ENCODE assay signal across 10 cellular contexts in the genomic region with DNA sequence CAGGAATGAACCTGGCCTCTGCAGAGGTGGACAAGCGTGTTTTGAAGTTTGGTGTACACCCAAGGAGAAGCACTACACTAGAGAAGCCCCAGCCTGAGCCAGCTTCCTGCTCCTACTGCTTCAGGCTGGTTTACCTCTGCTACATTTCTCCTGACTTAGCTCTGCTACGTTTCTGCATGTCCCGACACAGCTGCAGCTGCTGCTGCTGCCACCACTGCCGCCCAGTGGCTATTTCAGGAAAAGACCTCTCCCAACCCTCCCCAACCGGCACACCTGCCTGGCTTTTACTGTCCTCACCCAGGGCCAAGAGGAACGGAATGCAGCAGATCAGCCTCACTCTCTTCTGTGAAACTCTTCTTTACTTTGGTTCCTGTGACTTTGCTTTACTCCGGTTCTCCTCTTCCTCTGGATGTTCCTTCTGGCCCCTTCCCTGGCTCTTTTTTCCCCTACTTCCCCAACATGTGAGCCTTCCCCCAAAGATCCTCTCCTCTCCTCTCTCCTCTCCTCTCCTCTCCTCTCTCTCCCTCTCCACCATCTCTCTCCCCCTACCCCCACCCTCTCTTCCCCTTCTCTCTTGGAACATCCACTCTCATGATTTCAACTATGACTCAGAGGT. TPM values are rescaled to one million over a fixed set of nuclear protein-coding genes. Genes with fewer than 3 reads are reported as not detected.
DNase-seq lines count a peak whose midpoint lies in the region; ATAC-seq lines count a peak whose summit lies in the region.
"Had no signal": no experiment of that assay in that cellular context is flagged by ENCODE, and none has a peak within 500 bp of the region (broad histone marks: within the 10 kb centered on the region; RNA-seq: fewer than 3 reads in every experiment).

No MANE protein-coding gene starts in this region.

- DNase-seq in NCI-H1417 (lab: John Stamatoyannopoulos, UW) = peak in 2 of 3 experiments; percentile 19 to 39
- DNase-seq in NCI-H1417 treated with DMSO at 0.1 percent for 48 hours (lab: John Stamatoyannopoulos, UW) = no peak
- peak; percentile 40 to 73 for DNase-seq in NCI-H526 (lab: John Stamatoyannopoulos, UW)
- DNase-seq in activated naive CD4-positive, alpha-beta T cell treated with anti-CD3 and anti-CD28 coated beads, Interleukin-2, amount 50 U/mL, for 72 hours (ENCODE audit: low spot score in 2 of 2) = peak in 1 of 2 donors; percentile 42
- DNase-seq in iPS DF 4.7 (ENCODE audit: extremely low read depth, low spot score) = peak; percentile 36
- peak; percentile 56 for DNase-seq in stimulated activated CD8-positive, alpha-beta memory T cell treated with anti-CD3 and anti-CD28 coated beads, Interleukin-4, amount 100 ng/mL, for 48 hours

- no peaks in the 10 kb centered on the region for H3K9me3 Mint-ChIP-seq in activated naive CD4-positive, alpha-beta T cell treated with anti-CD3 and anti-CD28 coated beads, Interleukin-2, amount 50 U/mL, for 72 hours

- H3K27ac Mint-ChIP-seq in activated naive CD4-positive, alpha-beta T cell treated with anti-CD3 and anti-CD28 coated beads, Interleukin-2, amount 50 U/mL, for 72 hours = no peak overlapping the region

- H3K36me3 Mint-ChIP-seq in activated naive CD4-positive, alpha-beta T cell treated with anti-CD3 and anti-CD28 coated beads, Interleukin-2, amount 50 U/mL, for 72 hours = peaks cover 0 to 7% of the 10 kb centered on the region in 2 donors

- ATAC-seq in HG02759 (IDR thresholded peaks at IDR 0.05; ENCODE audit: unreplicated experiment) = peak; percentile 52
- peak; percentile 72 to 79 for ATAC-seq in activated naive CD4-positive, alpha-beta T cell treated with anti-CD3 and anti-CD28 coated beads, Interleukin-2, amount 50 U/mL, for 72 hours
- no peak for ATAC-seq in HG02938 (IDR thresholded peaks at IDR 0.05; ENCODE audit: unreplicated experiment)

RNA-seq across cellular contexts. Expression of a gene that starts 3.1 kb away (rescaled TPM):
- total RNA-seq in activated naive CD4-positive, alpha-beta T cell treated with anti-CD3 and anti-CD28 coated beads, Interleukin-2, amount 50 U/mL, for 72 hours = under 1 TPM; 0.14 to 0.31 TPM
- total RNA-seq: skeletal muscle tissue had no signal

RNA-seq across cellular contexts. Expression of a gene that starts 5.1 kb away (rescaled TPM):
- total RNA-seq in activated naive CD4-positive, alpha-beta T cell treated with anti-CD3 and anti-CD28 coated beads, Interleukin-2, amount 50 U/mL, for 72 hours = not detected
- total RNA-seq: activated CD8-positive, alpha-beta memory T cell treated with anti-CD3 and anti-CD28 coated beads for 36 hours; skeletal muscle tissue had no signal

RNA-seq across cellular contexts. Expression of a gene that starts 18.9 kb away (rescaled TPM):
- total RNA-seq in activated naive CD4-positive, alpha-beta T cell treated with anti-CD3 and anti-CD28 coated beads, Interleukin-2, amount 50 U/mL, for 72 hours = not detected
- total RNA-seq: activated CD8-positive, alpha-beta memory T cell treated with anti-CD3 and anti-CD28 coated beads for 36 hours; skeletal muscle tissue had no signal

RNA-seq across cellular contexts. Expression of a gene that starts 26.7 kb away (rescaled TPM):
- total RNA-seq in activated naive CD4-positive, alpha-beta T cell treated with anti-CD3 and anti-CD28 coated beads, Interleukin-2, amount 50 U/mL, for 72 hours = 10 to 100 TPM; 22.3 to 41.1 TPM

RNA-seq across cellular contexts. Expression of a gene that starts 26.8 kb away (rescaled TPM):
- 10 to 100 TPM; 28.0 to 38.0 TPM for total RNA-seq in activated naive CD4-positive, alpha-beta T cell treated with anti-CD3 and anti-CD28 coated beads, Interleukin-2, amount 50 U/mL, for 72 hours
